ENCODE assay signal across 23 cellular contexts in the genomic region with DNA sequence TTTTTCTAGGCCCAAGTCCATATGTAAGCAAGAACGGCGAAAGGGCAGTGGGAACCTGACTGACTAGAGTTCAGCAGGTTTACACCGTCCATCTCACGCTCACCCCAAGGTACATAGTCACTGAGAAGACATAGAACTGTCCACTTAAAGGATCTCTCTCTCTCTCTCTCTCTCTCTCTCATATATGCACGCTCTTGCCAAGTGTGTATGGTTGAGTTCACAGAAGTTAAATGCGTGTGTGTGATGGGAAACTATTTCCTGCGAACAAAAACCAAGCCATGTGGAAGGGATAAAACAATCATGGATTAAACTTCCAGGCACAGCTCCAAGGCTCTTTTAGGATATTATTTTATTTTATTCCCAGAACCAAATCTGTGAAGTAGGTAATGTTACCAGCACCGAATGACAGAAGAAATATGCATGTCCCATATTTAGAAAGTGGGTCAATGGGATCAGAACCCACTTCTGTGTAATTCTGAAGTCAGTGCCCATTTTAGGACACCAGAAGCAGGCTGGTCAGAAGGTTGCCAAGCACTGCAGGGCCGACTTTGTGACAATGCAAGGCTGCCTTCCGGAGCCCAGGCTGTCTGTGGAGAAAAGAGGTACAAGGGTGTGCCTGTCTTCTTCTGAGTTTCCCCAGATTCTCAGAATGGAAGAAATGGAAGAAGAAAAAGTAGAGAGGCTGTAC. TPM values are rescaled to one million over a fixed set of nuclear protein-coding genes. Genes with fewer than 3 reads are reported as not detected.
DNase-seq lines count a peak whose midpoint lies in the region; ATAC-seq, FAIRE-seq and TF ChIP-seq lines count a peak whose summit lies in the region.
"Had no signal": no experiment of that assay in that cellular context is flagged by ENCODE, and none has a peak within 500 bp of the region (broad histone marks: within the 10 kb centered on the region; RNA-seq: fewer than 3 reads in every experiment).

No MANE protein-coding gene starts in this region.

- H3K4me3 Mint-ChIP-seq in astrocyte (ENCODE audit: unreplicated experiment) = no peak overlapping the region
- H3K4me3 Mint-ChIP-seq: activated CD4-positive, alpha-beta T cell treated with anti-CD3 and anti-CD28 coated beads, Interleukin-2, amount 10 ng/mL, durations not matched to agents 24 days and 14 days; activated CD8-positive, alpha-beta memory T cell treated with anti-CD3 and anti-CD28 coated beads, Interleukin-2, amount 10 ng/mL, durations not matched to agents 7 days and 5 days; activated naive CD4-positive, alpha-beta T cell treated with anti-CD3 and anti-CD28 coated beads, Interleukin-2, amount 50 U/mL, for 24 hours; activated T-helper 1 cell treated with anti-CD3 and anti-CD28 coated beads, Interleukin-12 subunit alpha, Interleukin-12 subunit beta, Interleukin-2, Interleukin-4 antibody, amounts not matched to agents 30 ng/mL and 10 ng/mL and 1 ng/mL, durations not matched to agents 14 hours and 24 hours and 36 hours; CD14-positive monocyte; T-helper 17 cell had no signal

- DNase-seq in AG08395 (ENCODE audit: low spot score) = peak; percentile 56
- DNase-seq in astrocyte (ENCODE audit: low read depth) = peak; percentile 64
- peak; percentile 54 for DNase-seq in fibroblast of the aortic adventitia (ENCODE audit: low read depth)
- DNase-seq in retinal pigment epithelial cell (ENCODE audit: low read depth) = peak; percentile 92
- DNase-seq in activated naive CD4-positive, alpha-beta T cell treated with Interleukin-2 at 50 U/mL for 16 hours = no peak
- DNase-seq: activated CD4-positive, alpha-beta T cell treated with anti-CD3 and anti-CD28 coated beads, Interleukin-2, amount 10 ng/mL, durations not matched to agents 24 days and 14 days; activated CD8-positive, alpha-beta memory T cell treated with anti-CD3 and anti-CD28 coated beads, Interleukin-2, amount 10 ng/mL, durations not matched to agents 7 days and 5 days; NCI-H1417 treated with DMSO at 0.1 percent for 48 hours; NCI-H524; spleen; stimulated activated CD4-positive, alpha-beta T cell treated with anti-CD3 and anti-CD28 coated beads, Interleukin-4, amount 100 ng/mL, for 4 hours; T-helper 17 cell had no signal

- no peak for FAIRE-seq in astrocyte (lab: Jason Lieb, UNC)
- FAIRE-seq: colon, GM18507, H54 had no signal

- no peaks in the 10 kb centered on the region for H3K79me2 ChIP-seq in astrocyte (ENCODE audit: insufficient read depth, low read length)

- peaks cover 6% of the 10 kb centered on the region for H3K4me1 ChIP-seq in astrocyte (ENCODE audit: insufficient read depth, low read length)
- H3K4me1 ChIP-seq: prostate gland had no signal

- peaks cover 2% of the 10 kb centered on the region for H3K36me3 ChIP-seq in astrocyte (ENCODE audit: insufficient read depth, low read length)
- H3K36me3 ChIP-seq: prostate gland had no signal

- H3K4me1 Mint-ChIP-seq in astrocyte (ENCODE audit: low read depth, unreplicated experiment) = peaks cover 2% of the 10 kb centered on the region

- no peaks in the 10 kb centered on the region for H3K27me3 Mint-ChIP-seq in astrocyte (ENCODE audit: low read depth, unreplicated experiment)
- H3K27me3 Mint-ChIP-seq: activated CD4-positive, alpha-beta T cell treated with anti-CD3 and anti-CD28 coated beads, Interleukin-2, amount 10 ng/mL, durations not matched to agents 24 days and 14 days; activated CD8-positive, alpha-beta memory T cell treated with anti-CD3 and anti-CD28 coated beads, Interleukin-2, amount 10 ng/mL, durations not matched to agents 7 days and 5 days; activated naive CD4-positive, alpha-beta T cell treated with anti-CD3 and anti-CD28 coated beads, Interleukin-2, amount 50 U/mL, for 24 hours; T-helper 17 cell had no signal

- no peaks in the 10 kb centered on the region for H3K9me3 ChIP-seq in astrocyte (ENCODE audit: insufficient read depth, low read depth, low read length)
- H3K9me3 ChIP-seq: prostate gland, spleen had no signal

- peaks cover 3% of the 10 kb centered on the region for H3K36me3 Mint-ChIP-seq in astrocyte (ENCODE audit: low read depth, unreplicated experiment)

- H3K9me3 Mint-ChIP-seq in astrocyte (ENCODE audit: unreplicated experiment) = peaks cover 4% of the 10 kb centered on the region
- H3K9me3 Mint-ChIP-seq: activated CD4-positive, alpha-beta T cell treated with anti-CD3 and anti-CD28 coated beads, Interleukin-2, amount 10 ng/mL, durations not matched to agents 24 days and 14 days; activated naive CD4-positive, alpha-beta T cell treated with anti-CD3 and anti-CD28 coated beads, Interleukin-2, amount 50 U/mL, for 24 hours; activated T-helper 1 cell treated with anti-CD3 and anti-CD28 coated beads, Interleukin-12 subunit alpha, Interleukin-12 subunit beta, Interleukin-2, Interleukin-4 antibody, amounts not matched to agents 30 ng/mL and 10 ng/mL and 1 ng/mL, durations not matched to agents 14 hours and 24 hours and 36 hours had no signal

- no peaks in the 10 kb centered on the region for H4K20me1 ChIP-seq in astrocyte (ENCODE audit: insufficient read depth, low read length)

- H2AFZ ChIP-seq in astrocyte (ENCODE audit: low read depth, low read length) = no peak overlapping the region

- no peak for TF ChIP-seq CTCF in astrocyte (IDR thresholded peaks at IDR 0.05; ENCODE audit: insufficient read depth, low read depth, low read length)
- no peak for TF ChIP-seq CTCF in fibroblast of the aortic adventitia (IDR thresholded peaks at IDR 0.05; ENCODE audit: insufficient read depth, low read length)
- TF ChIP-seq CTCF in retinal pigment epithelial cell (conservative IDR thresholded peaks at IDR 0.05; ENCODE audit: low read depth, low read length) = no peak

- H3K27ac Mint-ChIP-seq in astrocyte (ENCODE audit: unreplicated experiment) = no peak overlapping the region
- H3K27ac Mint-ChIP-seq: activated CD4-positive, alpha-beta T cell treated with anti-CD3 and anti-CD28 coated beads, Interleukin-2, amount 10 ng/mL, durations not matched to agents 24 days and 14 days; activated CD8-positive, alpha-beta memory T cell treated with anti-CD3 and anti-CD28 coated beads, Interleukin-2, amount 10 ng/mL, durations not matched to agents 7 days and 5 days; activated naive CD4-positive, alpha-beta T cell treated with anti-CD3 and anti-CD28 coated beads, Interleukin-2, amount 50 U/mL, for 24 hours; activated T-helper 1 cell treated with anti-CD3 and anti-CD28 coated beads, Interleukin-12 subunit alpha, Interleukin-12 subunit beta, Interleukin-2, Interleukin-4 antibody, amounts not matched to agents 30 ng/mL and 10 ng/mL and 1 ng/mL, durations not matched to agents 14 hours and 24 hours and 36 hours; T-helper 17 cell had no signal

- H3K9ac ChIP-seq in astrocyte (ENCODE audit: low read length) = no peak overlapping the region

- H3K27ac ChIP-seq in astrocyte (ENCODE audit: low read depth, low read length) = no peak overlapping the region
- H3K27ac ChIP-seq: prostate gland, spleen had no signal

- H3K4me3 ChIP-seq in astrocyte (ENCODE audit: insufficient read depth, low read depth, low read length) (no peak overlapping the region), fibroblast of the aortic adventitia (ENCODE audit: low read depth, low read length) (no peak overlapping the region), retinal pigment epithelial cell (ENCODE audit: low read length) (no peak overlapping the region)
- H3K4me3 ChIP-seq: prostate gland, spleen had no signal

- ATAC-seq in HG03342 (IDR thresholded peaks at IDR 0.05; ENCODE audit: unreplicated experiment) (no peak), HG03354 (IDR thresholded peaks at IDR 0.05; ENCODE audit: poor library complexity, severe bottlenecking, unreplicated experiment) (no peak), GM21381 (IDR thresholded peaks at IDR 0.05; ENCODE audit: unreplicated experiment) (no peak)
- ATAC-seq: activated CD8-positive, alpha-beta memory T cell treated with anti-CD3 and anti-CD28 coated beads, Interleukin-2, amount 10 ng/mL, durations not matched to agents 7 days and 5 days; left lobe of liver; T-helper 17 cell had no signal

- no peaks in the 10 kb centered on the region for H3K27me3 ChIP-seq in astrocyte (ENCODE audit: insufficient read depth, low read length)
- H3K27me3 ChIP-seq: spleen had no signal

- no peak overlapping the region for H3K4me2 ChIP-seq in astrocyte (ENCODE audit: low read length)

RNA-seq across cellular contexts. Expression of a gene that starts 49.2 kb away (rescaled TPM):
- total RNA-seq in astrocyte (2.8 and 3.3 TPM in 2 replicates), fibroblast of the aortic adventitia (ENCODE audit: low replicate concordance) (0.36 and 0.49 TPM in 2 replicates)
